26 cellular contexts compared by ENCODE assay signal in genomic region chr14:58479975-58480374, GRCh38. TPM values are rescaled to one million over a fixed set of nuclear protein-coding genes. Genes with fewer than 3 reads are reported as not detected.
DNase-seq lines count a peak whose midpoint lies in the region; ATAC-seq and TF ChIP-seq lines count a peak whose summit lies in the region.
"Had no signal": no experiment of that assay in that cellular context is flagged by ENCODE, and none has a peak within 500 bp of the region (broad histone marks: within the 10 kb centered on the region; RNA-seq: fewer than 3 reads in every experiment).

No MANE protein-coding gene starts in this region.

- no peak overlapping the region for H3K27ac ChIP-seq in OCI-LY7 (ENCODE audit: low read depth, low read length, poor library complexity, severe bottlenecking)
- H3K27ac ChIP-seq: gastroesophageal sphincter, right atrium auricular region, SJSA1, tibial artery had no signal

- H3K79me2 ChIP-seq in OCI-LY7 (ENCODE audit: insufficient read depth, low read depth, low read length), result no peaks in the 10 kb centered on the region

- no peak for TF ChIP-seq CTCF in GM12865 (IDR thresholded peaks at IDR 0.05; ENCODE audit: insufficient read depth, low read depth, low read length, missing control alignments)
- TF ChIP-seq CTCF in OCI-LY7 (conservative IDR thresholded peaks at IDR 0.05; ENCODE audit: low read length), result no peak

- H3K4me1 Mint-ChIP-seq in T-helper 2 cell treated with Interferon-gamma antibody and Interleukin-4, amounts not matched to agents 5 μg/mL and 100 μg/mL, for 36 hours (ENCODE audit: low read depth), result no peaks in the 10 kb centered on the region
- H3K4me1 Mint-ChIP-seq: activated CD4-positive, alpha-beta T cell treated with anti-CD3 and anti-CD28 coated beads, Interleukin-2, amount 10 ng/mL, durations not matched to agents 24 days and 14 days had no signal

- intact Hi-C loops in OCI-LY7 (cut with micrococcal nuclease; ENCODE audit: unreplicated experiment), result no loop called here

- no peak overlapping the region for H3K4me2 ChIP-seq in OCI-LY7 (ENCODE audit: low read length)

- peaks cover 23% of the 10 kb centered on the region for H3K36me3 Mint-ChIP-seq in T-helper 2 cell treated with Interferon-gamma antibody and Interleukin-4, amounts not matched to agents 5 μg/mL and 100 μg/mL, for 36 hours (ENCODE audit: low read depth)

- no peaks in the 10 kb centered on the region for H3K27me3 Mint-ChIP-seq in T-helper 2 cell treated with Interferon-gamma antibody and Interleukin-4, amounts not matched to agents 5 μg/mL and 100 μg/mL, for 36 hours (ENCODE audit: low read depth)
- H3K27me3 Mint-ChIP-seq: activated CD4-positive, alpha-beta T cell treated with anti-CD3 and anti-CD28 coated beads, Interleukin-2, amount 10 ng/mL, durations not matched to agents 24 days and 14 days had no signal

- no peak overlapping the region for H3K4me3 ChIP-seq in GM12865 (ENCODE audit: low read depth, low read length)
- no peak overlapping the region for H3K4me3 ChIP-seq in OCI-LY7 (ENCODE audit: low read depth, low read length, poor library complexity, severe bottlenecking)
- H3K4me3 ChIP-seq: gastroesophageal sphincter, mucosa of descending colon, right atrium auricular region, SJSA1, tibial artery had no signal

- DNase-seq in GM12865 (ENCODE audit: low read depth) (peak; percentile 9), OCI-LY7 (ENCODE audit: low spot score) (peak; percentile 5), medulla oblongata (ENCODE audit: extremely low spot score) (peak; percentile 7)
- DNase-seq in stimulated activated CD4-positive, alpha-beta T cell treated with anti-CD3 and anti-CD28 coated beads, Interleukin-12 subunit alpha, Interleukin-12 subunit beta, amount 100 ng/mL, for 4 hours, result no peak
- no peak for DNase-seq in activated naive CD4-positive, alpha-beta T cell treated with anti-CD3 and anti-CD28 coated beads, Interleukin-2, amount 50 U/mL, for 16 hours
- no peak for DNase-seq in T-helper 2 cell treated with Interferon-gamma antibody and Interleukin-4, amounts not matched to agents 5 μg/mL and 100 μg/mL, for 36 hours (ENCODE audit: low spot score)
- DNase-seq: activated CD4-positive, alpha-beta T cell treated with anti-CD3 and anti-CD28 coated beads, Interleukin-2, amount 10 ng/mL, durations not matched to agents 24 days and 14 days; activated CD8-positive, alpha-beta memory T cell treated with anti-CD3 and anti-CD28 coated beads, Interleukin-2, amount 50 U/mL, for 48 hours; activated gamma-delta T cell; amniotic stem cell; central memory CD4-positive, alpha-beta T cell; DMS153; mucosa of descending colon; NCI-H2029 treated with DMSO at 0.1 percent for 48 hours; nucleus accumbens; stimulated activated CD4-positive, alpha-beta T cell treated with anti-CD3 and anti-CD28 coated beads, Interleukin-15, amount 100 ng/mL, for 24 hours; T-helper 9 cell; tibial artery had no signal

- ATAC-seq in HG03432 (IDR thresholded peaks at IDR 0.05; ENCODE audit: unreplicated experiment), result peak; percentile 38
- no peak for ATAC-seq in activated CD4-positive, CD25-positive, alpha-beta regulatory T cell treated with anti-CD3 and anti-CD28 coated beads, Interleukin-2, amount 50 U/mL, for 24 hours
- ATAC-seq: gastroesophageal sphincter; left lobe of liver; mucosa of descending colon; stimulated activated effector memory CD8-positive, alpha-beta T cell treated with anti-CD3 and anti-CD28 coated beads, Interleukin-12 subunit alpha, Interleukin-12 subunit beta, amount 100 ng/mL, for 72 hours had no signal

- peaks cover 48% of the 10 kb centered on the region for H3K36me3 ChIP-seq in OCI-LY7 (ENCODE audit: insufficient read depth, low read length)

- peaks cover 3% of the 10 kb centered on the region for H3K4me1 ChIP-seq in OCI-LY7 (ENCODE audit: insufficient read depth, low read length, poor library complexity, severe bottlenecking)
- H3K4me1 ChIP-seq: gastroesophageal sphincter, right atrium auricular region, SJSA1, tibial artery had no signal

- POLR2A ChIA-PET in OCI-LY7 (lab: Charles Lee), result no interaction called here

- CTCF ChIA-PET in OCI-LY7 (lab: Charles Lee; ENCODE audit: unreplicated experiment), result no interaction called here

- no peak overlapping the region for H2AFZ ChIP-seq in OCI-LY7 (ENCODE audit: low read length)

- no peak overlapping the region for H3K4me3 Mint-ChIP-seq in T-helper 2 cell treated with Interferon-gamma antibody and Interleukin-4, amounts not matched to agents 5 μg/mL and 100 μg/mL, for 36 hours
- H3K4me3 Mint-ChIP-seq: activated CD4-positive, alpha-beta T cell treated with anti-CD3 and anti-CD28 coated beads, Interleukin-2, amount 10 ng/mL, durations not matched to agents 24 days and 14 days; stimulated activated effector memory CD8-positive, alpha-beta T cell treated with anti-CD3 and anti-CD28 coated beads, Interleukin-12 subunit alpha, Interleukin-12 subunit beta, amount 100 ng/mL, for 72 hours had no signal

- no peaks in the 10 kb centered on the region for H4K20me1 ChIP-seq in OCI-LY7 (ENCODE audit: insufficient read depth, low read length)

- no peaks in the 10 kb centered on the region for H3K9me3 ChIP-seq in OCI-LY7 (ENCODE audit: low read length)
- H3K9me3 ChIP-seq: gastroesophageal sphincter, mucosa of descending colon, right atrium auricular region, SJSA1, tibial artery had no signal

- BruUV-seq in OCI-LY7 (replicated peaks; lab: Mats Ljungman, UMichigan), result no TSS peak

- no peak overlapping the region for H3K27ac Mint-ChIP-seq in T-helper 2 cell treated with Interferon-gamma antibody and Interleukin-4, amounts not matched to agents 5 μg/mL and 100 μg/mL, for 36 hours
- H3K27ac Mint-ChIP-seq: activated CD4-positive, alpha-beta T cell treated with anti-CD3 and anti-CD28 coated beads, Interleukin-2, amount 10 ng/mL, durations not matched to agents 24 days and 14 days; stimulated activated effector memory CD8-positive, alpha-beta T cell treated with anti-CD3 and anti-CD28 coated beads, Interleukin-12 subunit alpha, Interleukin-12 subunit beta, amount 100 ng/mL, for 72 hours had no signal

- H3K9me3 Mint-ChIP-seq in T-helper 2 cell treated with Interferon-gamma antibody and Interleukin-4, amounts not matched to agents 5 μg/mL and 100 μg/mL, for 36 hours, result no peaks in the 10 kb centered on the region
- H3K9me3 Mint-ChIP-seq: activated CD4-positive, alpha-beta T cell treated with anti-CD3 and anti-CD28 coated beads, Interleukin-2, amount 10 ng/mL, durations not matched to agents 24 days and 14 days; CD14-positive monocyte; stimulated activated effector memory CD8-positive, alpha-beta T cell treated with anti-CD3 and anti-CD28 coated beads, Interleukin-12 subunit alpha, Interleukin-12 subunit beta, amount 100 ng/mL, for 72 hours had no signal

- H3K9me2 ChIP-seq in OCI-LY7 (ENCODE audit: insufficient read depth, low read length), result no peaks in the 10 kb centered on the region

RNA-seq across cellular contexts. Expression of gene KIAA0586, which starts 52.5 kb away (rescaled TPM):
- 20.5 and 20.8 TPM in 2 replicates for total RNA-seq in OCI-LY7 (2014; rRNA removed; shearing (Covaris generic))
- total RNA-seq in OCI-LY7 (2022), result 40.9 and 41.7 TPM in 2 replicates

RNA-seq across cellular contexts. Expression of gene TIMM9, which starts 52.6 kb away (rescaled TPM):
- 33.0 and 37.2 TPM in 2 replicates for total RNA-seq in OCI-LY7 (2014; rRNA removed; shearing (Covaris generic))
- 60.3 and 60.6 TPM in 2 replicates for total RNA-seq in OCI-LY7 (2022)

Comparison
In these comparisons a context has a peak if more than half of its experiments do, and no peak if none do; other contexts are left out.
1. DNase-seq: peak in GM12865 (single experiment), OCI-LY7 (single experiment) and medulla oblongata (single experiment); none in stimulated activated CD4-positive, alpha-beta T cell treated with anti-CD3 and anti-CD28 coated beads, Interleukin-12 subunit alpha, Interleukin-12 subunit beta, amount 100 ng/mL, for 4 hours (single experiment), activated naive CD4-positive, alpha-beta T cell treated with anti-CD3 and anti-CD28 coated beads, Interleukin-2, amount 50 U/mL, for 16 hours (single experiment) and T-helper 2 cell treated with Interferon-gamma antibody and Interleukin-4, amounts not matched to agents 5 μg/mL and 100 μg/mL, for 36 hours (single experiment).